In the genomic region with DNA sequence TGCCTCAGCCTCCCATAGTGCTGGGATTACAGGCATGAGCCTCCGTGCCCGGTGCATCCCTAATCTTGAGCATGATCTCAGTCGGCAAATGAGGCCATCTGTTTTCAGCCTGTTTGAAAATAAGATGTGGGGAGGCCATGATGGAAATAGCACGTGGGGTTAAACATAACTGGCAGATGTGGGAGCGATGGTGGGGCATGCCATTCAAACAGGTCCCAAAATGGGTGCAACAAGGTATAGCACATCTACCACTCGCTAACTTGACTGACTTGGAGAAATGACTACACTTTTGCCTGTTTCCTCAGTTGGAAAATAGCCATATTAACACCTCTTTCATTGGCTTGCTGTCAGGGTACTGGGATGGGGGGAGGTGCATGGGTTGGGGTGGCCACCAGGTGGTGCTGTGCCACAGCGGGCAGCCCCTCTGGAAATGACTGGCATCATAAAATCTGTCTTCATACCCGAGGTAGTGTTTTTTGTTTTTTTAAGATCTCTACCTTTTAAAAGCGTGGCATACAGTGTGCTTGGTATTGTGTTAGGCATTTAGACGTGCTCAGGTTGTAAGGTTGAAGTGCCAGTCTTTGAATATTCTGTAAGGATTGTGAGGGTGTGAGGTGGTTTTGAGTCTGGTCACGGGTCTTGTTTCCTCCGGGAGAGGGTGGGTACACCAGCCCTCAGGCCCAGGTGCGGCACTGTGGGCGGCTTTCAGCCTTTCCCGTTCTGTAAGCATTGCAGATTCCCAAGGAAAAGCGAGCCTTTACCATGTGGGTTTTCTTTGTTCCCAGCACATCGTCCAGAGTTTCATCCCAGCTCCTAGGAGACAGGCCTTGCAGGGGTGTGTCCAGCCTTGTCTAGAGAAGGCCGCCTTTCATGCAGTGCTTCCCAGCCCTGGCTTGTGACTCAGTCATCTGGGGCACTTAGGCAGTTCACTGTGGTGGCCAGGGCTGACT, we compare ENCODE assay signal across 8 cellular contexts. TPM values are rescaled to one million over a fixed set of nuclear protein-coding genes. Genes with fewer than 3 reads are reported as not detected.
DNase-seq lines count a peak whose midpoint lies in the region; ATAC-seq and TF ChIP-seq lines count a peak whose summit lies in the region.

No MANE protein-coding gene starts in this region.

- no peak overlapping the region for H2BK120ac ChIP-seq in H9 (ENCODE audit: low read depth, low read length, poor library complexity, severe bottlenecking)

- no peak overlapping the region for H3T11ph ChIP-seq in H9 (ENCODE audit: low read length)

- H3K79me2 ChIP-seq in H9 (ENCODE audit: insufficient read depth, low read length) (peaks cover 6% of the 10 kb centered on the region; the same call in 1 of the 2 replicates), OCI-LY3 (ENCODE audit: low read length) (peaks cover 43% of the 10 kb centered on the region)

- H3K9me3 Mint-ChIP-seq in CD4-positive, alpha-beta memory T cell, result no peaks in the 10 kb centered on the region
- H3K9me3 Mint-ChIP-seq in H9, result no peaks in the 10 kb centered on the region
- H3K9me3 Mint-ChIP-seq in naive thymus-derived CD8-positive, alpha-beta T cell, result no peaks in the 10 kb centered on the region
- H3K9me3 Mint-ChIP-seq in stimulated activated memory B cell treated with anti-CD40 and anti-IgM and Interleukin-4, amounts not matched to agents 10 μg/mL and 1 μg/mL and 100 μg/mL, for 72 hours, result no peaks in the 10 kb centered on the region

- no peaks in the 10 kb centered on the region for H3K27me3 Mint-ChIP-seq in CD4-positive, alpha-beta memory T cell
- H3K27me3 Mint-ChIP-seq in H9 (ENCODE audit: low read depth), result peaks cover 41% of the 10 kb centered on the region
- H3K27me3 Mint-ChIP-seq in naive thymus-derived CD8-positive, alpha-beta T cell, result no peaks in the 10 kb centered on the region
- H3K27me3 Mint-ChIP-seq in stimulated activated memory B cell treated with anti-CD40 and anti-IgM and Interleukin-4, amounts not matched to agents 10 μg/mL and 1 μg/mL and 100 μg/mL, for 72 hours, result no peaks in the 10 kb centered on the region

- H3K18ac ChIP-seq in H9 (ENCODE audit: insufficient read length, low read depth, low read length), result no peak overlapping the region

- H3K27ac Mint-ChIP-seq in CD4-positive, alpha-beta memory T cell, result peak overlapping the region; percentile 89 to 97 (median 91)
- peak overlapping the region; percentile 32 to 94 (median 89); a peak in 6 of 7 replicates for H3K27ac Mint-ChIP-seq in H9
- peak overlapping the region; percentile 75 to 93 (median 86) for H3K27ac Mint-ChIP-seq in naive thymus-derived CD8-positive, alpha-beta T cell
- peak overlapping the region; percentile 34 for H3K27ac Mint-ChIP-seq in stimulated activated memory B cell treated with anti-CD40 and anti-IgM and Interleukin-4, amounts not matched to agents 10 μg/mL and 1 μg/mL and 100 μg/mL, for 72 hours

- H3K4me2 ChIP-seq in H9 (ENCODE audit: insufficient read depth, insufficient read length, low read length) (peak overlapping the region; percentile 88), OCI-LY3 (ENCODE audit: low read length) (no peak overlapping the region)

- no peak overlapping the region for H2BK15ac ChIP-seq in H9 (ENCODE audit: low read depth, low read length)

- CTCF ChIA-PET in CD4-positive, alpha-beta memory T cell (lab: Charles Lee; ENCODE audit: partially characterized antibody), result interaction anchor here (0.8 to 14.6 kb wide), 8 partner anchors 10 to 152 kb away, joined by 3 to 230 read pairs (median 4); a partner anchor contains a TSS

- H3K23me2 ChIP-seq in H9 (ENCODE audit: insufficient read length, low read depth, low read length, poor library complexity, severe bottlenecking), result peaks cover 19% of the 10 kb centered on the region

- H3K9ac ChIP-seq in H9 (ENCODE audit: extremely low read depth, insufficient read length, low read length) (no peak overlapping the region), OCI-LY3 (ENCODE audit: low read length) (no peak overlapping the region)

- peak overlapping the region; percentile 2; the same call in 1 of the 2 replicates for H3K14ac ChIP-seq in H9 (ENCODE audit: insufficient read depth, low read length)

- no peak overlapping the region for H2BK5ac ChIP-seq in H9 (ENCODE audit: insufficient read length, low read length)

- H3K79me1 ChIP-seq in H9 (ENCODE audit: insufficient read depth, low read depth, low read length, poor library complexity, severe bottlenecking), result peaks cover 2% of the 10 kb centered on the region

- no peak overlapping the region for H4K8ac ChIP-seq in H9 (replicated peaks; ENCODE audit: insufficient read length, low read depth, low read length)

- no peak overlapping the region for H3K56ac ChIP-seq in H9 (ENCODE audit: insufficient read length, low read depth, low read length)

- H4K20me1 ChIP-seq in H9 (ENCODE audit: control insufficient read depth, insufficient read depth, insufficient read length) (peaks cover 2% of the 10 kb centered on the region), OCI-LY3 (ENCODE audit: insufficient read depth, low read length) (peaks cover 55% of the 10 kb centered on the region)

- H3K4me1 Mint-ChIP-seq in CD4-positive, alpha-beta memory T cell, result peaks cover 32 to 70% (median 57%) of the 10 kb centered on the region in 4 donors
- H3K4me1 Mint-ChIP-seq in H9, result peaks cover 57 to 75% of the 10 kb centered on the region in 2 experiments
- peaks cover 24 to 74% (median 64%) of the 10 kb centered on the region in 4 donors for H3K4me1 Mint-ChIP-seq in naive thymus-derived CD8-positive, alpha-beta T cell
- H3K4me1 Mint-ChIP-seq in stimulated activated memory B cell treated with anti-CD40 and anti-IgM and Interleukin-4, amounts not matched to agents 10 μg/mL and 1 μg/mL and 100 μg/mL, for 72 hours, result peaks cover 75% of the 10 kb centered on the region

- H3K23ac ChIP-seq in H9 (ENCODE audit: insufficient read length, low read depth, low read length), result no peak overlapping the region

- H3K4me3 Mint-ChIP-seq in CD4-positive, alpha-beta memory T cell, result peak overlapping the region; percentile 69 to 89 (median 76)
- H3K4me3 Mint-ChIP-seq in H9, result peak overlapping the region; percentile 15 to 48; a peak in 4 of 5 replicates
- peak overlapping the region in 7 of 10 donors; percentile 36 to 75 (median 68) for H3K4me3 Mint-ChIP-seq in naive thymus-derived CD8-positive, alpha-beta T cell
- peak overlapping the region; percentile 52 for H3K4me3 Mint-ChIP-seq in stimulated activated memory B cell treated with anti-CD40 and anti-IgM and Interleukin-4, amounts not matched to agents 10 μg/mL and 1 μg/mL and 100 μg/mL, for 72 hours

- no peak overlapping the region for H4K91ac ChIP-seq in H9 (ENCODE audit: insufficient read length, low read depth, low read length)

- H3K27me3 ChIP-seq in CD4-positive, alpha-beta memory T cell (ENCODE audit: insufficient read depth, low read length), result no peaks in the 10 kb centered on the region
- H3K27me3 ChIP-seq in H9 (ENCODE audit: insufficient read depth, low read length), result peaks cover 3% of the 10 kb centered on the region; the same call in 1 of the 2 replicates
- no peaks in the 10 kb centered on the region for H3K27me3 ChIP-seq in OCI-LY3 (ENCODE audit: low read depth, low read length)

- no peak overlapping the region for H2AK5ac ChIP-seq in H9 (ENCODE audit: insufficient read length, low read length)

- no peak overlapping the region for H3K4ac ChIP-seq in H9 (ENCODE audit: low read depth, low read length)

- H4K5ac ChIP-seq in H9 (ENCODE audit: insufficient read length, low read depth, low read length), result no peak overlapping the region

- POLR2A ChIA-PET in CD4-positive, alpha-beta memory T cell (lab: Charles Lee; ENCODE audit: partially characterized antibody), result interaction anchor here (0.8 to 9.2 kb wide), 7 partner anchors 11 to 151 kb away, joined by 3 to 129 read pairs (median 5); a partner anchor contains a TSS
- POLR2A ChIA-PET in naive thymus-derived CD8-positive, alpha-beta T cell (lab: Charles Lee), result interaction anchor here (0.5 to 0.6 kb wide), 2 partner anchors 73 to 284 kb away, joined by 3 to 4 read pairs; no protein-coding TSS in a partner anchor

- intact Hi-C loops in CD4-positive, alpha-beta memory T cell (cut with micrococcal nuclease), result loop anchor here (1.0 to 2.0 kb wide), 5 partner anchors 86 to 247 kb away; no protein-coding TSS in a partner anchor

- H2AFZ ChIP-seq in H9 (ENCODE audit: low read length), result no peak overlapping the region
- no peak overlapping the region for H2AFZ ChIP-seq in OCI-LY3 (ENCODE audit: low read depth, low read length)

- peaks cover 22 to 48% of the 10 kb centered on the region in 2 donors for H3K36me3 Mint-ChIP-seq in CD4-positive, alpha-beta memory T cell
- H3K36me3 Mint-ChIP-seq in H9 (ENCODE audit: insufficient read depth in 1 of 3, low read depth in 3 of 3), result peaks cover 27 to 53% (median 49%) of the 10 kb centered on the region in 3 experiments
- peaks cover 0 to 55% (median 7%) of the 10 kb centered on the region in 3 donors for H3K36me3 Mint-ChIP-seq in naive thymus-derived CD8-positive, alpha-beta T cell
- H3K36me3 Mint-ChIP-seq in stimulated activated memory B cell treated with anti-CD40 and anti-IgM and Interleukin-4, amounts not matched to agents 10 μg/mL and 1 μg/mL and 100 μg/mL, for 72 hours, result peaks cover 34% of the 10 kb centered on the region

- no CpG with 5 or more reads among the region's 18 CpGs for WGBS in H9 (ENCODE audit: extremely low coverage, insufficient read length, low lambda C conversion rate)

- peak; percentile 48 to 70 for ATAC-seq in naive thymus-derived CD8-positive, alpha-beta T cell
- ATAC-seq in stimulated activated memory B cell treated with anti-CD40 and anti-IgM and Interleukin-4, amounts not matched to agents 10 μg/mL and 1 μg/mL and 100 μg/mL, for 72 hours, result peak; percentile 67
- ATAC-seq in GM21529 (IDR thresholded peaks at IDR 0.05; ENCODE audit: unreplicated experiment), result no peak

- H3K9me3 ChIP-seq in CD4-positive, alpha-beta memory T cell (ENCODE audit: control insufficient read depth in 1 of 2, low read length in 2 of 2), result no peaks in the 10 kb centered on the region
- no peaks in the 10 kb centered on the region for H3K9me3 ChIP-seq in H9 (ENCODE audit: control insufficient read depth, low read depth, low read length)
- no peaks in the 10 kb centered on the region for H3K9me3 ChIP-seq in OCI-LY3 (ENCODE audit: insufficient read depth, low read length)

- no peak overlapping the region for H3K4me3 ChIP-seq in CD4-positive, alpha-beta memory T cell (ENCODE audit: low read length in 2 of 2)
- H3K4me3 ChIP-seq in OCI-LY3 (ENCODE audit: low read length) (no peak overlapping the region), epithelial cell of proximal tubule (ENCODE audit: low read depth, low read length) (no peak overlapping the region)

- peak; percentile 82 to 84 (median 83) for DNase-seq in CD4-positive, alpha-beta memory T cell
- DNase-seq in H9, result peak; percentile 85
- DNase-seq in activated T-cell treated with anti-CD3 and anti-CD28 coated beads, Interleukin-2, amount 50 U/mL, for 1 hour, result peak; percentile 85
- no peak for DNase-seq in epithelial cell of proximal tubule (ENCODE audit: low read depth)
- DNase-seq in naive thymus-derived CD8-positive, alpha-beta T cell, result peak; percentile 66 to 84 (median 79)

- peaks cover 40% of the 10 kb centered on the region for H3K36me3 ChIP-seq in CD4-positive, alpha-beta memory T cell (ENCODE audit: insufficient read depth, low read length)
- H3K36me3 ChIP-seq in OCI-LY3 (replicated peaks; ENCODE audit: low read depth, low read length), result peaks cover 35% of the 10 kb centered on the region

- H3K4me1 ChIP-seq in CD4-positive, alpha-beta memory T cell (ENCODE audit: insufficient read depth, low read length), result peaks cover 77% of the 10 kb centered on the region
- H3K4me1 ChIP-seq in H9 (ENCODE audit: insufficient read depth, low read length), result peaks cover 8% of the 10 kb centered on the region; the same call in 1 of the 2 replicates
- peaks cover 33% of the 10 kb centered on the region for H3K4me1 ChIP-seq in OCI-LY3 (ENCODE audit: low read length)

- TF ChIP-seq CTCF in H9 (conservative IDR thresholded peaks at IDR 0.05) (peak; percentile 98), OCI-LY3 (IDR thresholded peaks at IDR 0.05; ENCODE audit: low read depth, low read length) (peak; percentile 93), epithelial cell of proximal tubule (conservative IDR thresholded peaks at IDR 0.05; ENCODE audit: low read depth, low read length) (peak; percentile 99)

- no peak overlapping the region for H2BK20ac ChIP-seq in H9 (ENCODE audit: low read depth, low read length, poor library complexity, severe bottlenecking)

- no peak overlapping the region for H2BK12ac ChIP-seq in H9 (ENCODE audit: insufficient read length, low read depth, low read length)

- H3K27ac ChIP-seq in CD4-positive, alpha-beta memory T cell (ENCODE audit: low read depth, low read length), result no peak overlapping the region
- no peak overlapping the region for H3K27ac ChIP-seq in H9 (ENCODE audit: insufficient read length, low read depth, low read length)
- peak overlapping the region; percentile 86 for H3K27ac ChIP-seq in OCI-LY3 (ENCODE audit: low read length)

RNA-seq across cellular contexts. Expression of a gene that starts 2.9 kb away (rescaled TPM):
- 10 to 100 TPM; 40.5 to 42.4 TPM for total RNA-seq in CD4-positive, alpha-beta memory T cell
- polyA plus RNA-seq in CD4-positive, alpha-beta memory T cell, result 1 to 10 TPM; 7.0 to 7.9 TPM
- total RNA-seq in H9 (2021) (1.6 and 3.2 TPM in 2 replicates), epithelial cell of proximal tubule (0.29 and 1.2 TPM in 2 replicates)
- total RNA-seq in naive thymus-derived CD8-positive, alpha-beta T cell, result 1 to 10 TPM; 7.5 to 9.6 TPM
- polyA plus RNA-seq in naive thymus-derived CD8-positive, alpha-beta T cell, result 1 to 10 TPM in 2 of 3 donors, under 1 TPM in 1; 0.57 to 2.2 (median 1.8) TPM

RNA-seq across cellular contexts. Expression of a gene that starts 7.0 kb away (rescaled TPM):
- 1,000 to 10,000 TPM; 2,053 to 2,073 TPM for total RNA-seq in CD4-positive, alpha-beta memory T cell
- 1,000 to 10,000 TPM; 1,662 to 2,198 TPM for polyA plus RNA-seq in CD4-positive, alpha-beta memory T cell
- total RNA-seq in H9 (2021), result 1,354 and 1,358 TPM in 2 replicates
- 617 and 721 TPM in 2 replicates for total RNA-seq in epithelial cell of proximal tubule
- 1,000 to 10,000 TPM; 2,061 to 2,154 TPM for total RNA-seq in naive thymus-derived CD8-positive, alpha-beta T cell
- polyA plus RNA-seq in naive thymus-derived CD8-positive, alpha-beta T cell, result 1,000 to 10,000 TPM; 2,282 to 2,688 (median 2,624) TPM

Comparison
In these comparisons a context has a peak if more than half of its experiments do, and no peak if none do; other contexts are left out.
1. H3K27ac Mint-ChIP-seq: peak in every context shown above with its lines; median percentile 91 in CD4-positive, alpha-beta memory T cell; 89 in H9; 86 in naive thymus-derived CD8-positive, alpha-beta T cell; 34 in stimulated activated memory B cell treated with anti-CD40 and anti-IgM and Interleukin-4, amounts not matched to agents 10 μg/mL and 1 μg/mL and 100 μg/mL, for 72 hours.